31 cellular contexts compared by ENCODE assay signal in genomic region chr2:19138264-19138825, GRCh38.
DNase-seq lines count a peak whose midpoint lies in the region; ATAC-seq and TF ChIP-seq lines count a peak whose summit lies in the region.
"Had no signal": no experiment of that assay in that cellular context is flagged by ENCODE, and none has a peak within 500 bp of the region (broad histone marks: within the 10 kb centered on the region; RNA-seq: fewer than 3 reads in every experiment).

No MANE protein-coding gene starts in this region.

- no peaks in the 10 kb centered on the region for H3K27me3 Mint-ChIP-seq in Calu3 (ENCODE audit: unreplicated experiment)
- H3K27me3 Mint-ChIP-seq: activated CD4-positive, alpha-beta T cell treated with anti-CD3 and anti-CD28 coated beads, Interleukin-2, amount 10 ng/mL, durations not matched to agents 24 days and 14 days; activated naive CD4-positive, alpha-beta T cell treated with anti-CD3 and anti-CD28 coated beads, Interleukin-2, amount 50 U/mL, for 24 hours; dendritic cell treated with granulocyte-macrophage colony-stimulating factor and Interleukin-4, amounts not matched to agents 40 ng/mL and 50 ng/mL, for 4 days; naive B cell had no signal

- H2AFZ ChIP-seq in hepatocyte (no peak overlapping the region), GM23248 (no peak overlapping the region)

- BruUV-seq in Calu3 (replicated peaks; lab: Mats Ljungman, UMichigan), result no TSS peak

- intact Hi-C loops in Calu3 (cut with micrococcal nuclease; ENCODE audit: unreplicated experiment), result loop anchor here (5.0 kb wide), 1 partner anchor 544 kb away; no protein-coding TSS in a partner anchor

- H3F3A ChIP-seq in GM23248 (ENCODE audit: insufficient read depth), result peaks cover 10% of the 10 kb centered on the region; the same call in 1 of the 2 replicates

- H3K27ac ChIP-seq in hepatocyte, result peak overlapping the region; percentile 23
- no peak overlapping the region for H3K27ac ChIP-seq in GM23248
- H3K27ac ChIP-seq: right atrium auricular region, upper lobe of left lung had no signal

- H3K4me3 Mint-ChIP-seq in Calu3 (ENCODE audit: low read depth, unreplicated experiment), result no peak overlapping the region
- H3K4me3 Mint-ChIP-seq: activated CD4-positive, alpha-beta T cell treated with anti-CD3 and anti-CD28 coated beads, Interleukin-2, amount 10 ng/mL, durations not matched to agents 24 days and 14 days; activated naive CD4-positive, alpha-beta T cell treated with anti-CD3 and anti-CD28 coated beads, Interleukin-2, amount 50 U/mL, for 24 hours; brain; CD14-positive monocyte; dendritic cell treated with granulocyte-macrophage colony-stimulating factor and Interleukin-4, amounts not matched to agents 40 ng/mL and 50 ng/mL, for 4 days; mesothelial cell of epicardium; naive B cell; T-cell had no signal

- H3K27me3 ChIP-seq in hepatocyte (no peaks in the 10 kb centered on the region), GM23248 (replicated peaks; ENCODE audit: insufficient read depth) (no peaks in the 10 kb centered on the region)
- H3K27me3 ChIP-seq: right atrium auricular region, upper lobe of left lung had no signal

- no peaks in the 10 kb centered on the region for H3K36me3 ChIP-seq in hepatocyte (replicated peaks; ENCODE audit: insufficient read depth, low read depth)
- H3K36me3 ChIP-seq in GM23248 (ENCODE audit: low read depth), result no peaks in the 10 kb centered on the region
- H3K36me3 ChIP-seq: HAP-1, right atrium auricular region, upper lobe of left lung had no signal

- no peaks in the 10 kb centered on the region for H4K20me1 ChIP-seq in hepatocyte (ENCODE audit: insufficient read depth, poor library complexity, severe bottlenecking)
- H4K20me1 ChIP-seq in GM23248 (ENCODE audit: insufficient read depth), result no peaks in the 10 kb centered on the region

- H3K9me3 ChIP-seq in hepatocyte (ENCODE audit: low read depth) (no peaks in the 10 kb centered on the region), GM23248 (ENCODE audit: low read depth) (no peaks in the 10 kb centered on the region)
- H3K9me3 ChIP-seq: Caco-2, HAP-1, upper lobe of left lung had no signal

- H3K27ac Mint-ChIP-seq in Calu3 (ENCODE audit: unreplicated experiment), result peak overlapping the region; percentile 68
- H3K27ac Mint-ChIP-seq: activated CD4-positive, alpha-beta T cell treated with anti-CD3 and anti-CD28 coated beads, Interleukin-2, amount 10 ng/mL, durations not matched to agents 24 days and 14 days; activated naive CD4-positive, alpha-beta T cell treated with anti-CD3 and anti-CD28 coated beads, Interleukin-2, amount 50 U/mL, for 24 hours; activated T-helper 2 cell treated with anti-CD3 and anti-CD28 coated beads, Interferon-gamma antibody, Interleukin-2, Interleukin-4, amounts not matched to agents 10 μg/mL and 5 μg/mL and 100 μg/mL, durations not matched to agents 14 hours and 24 hours and 36 hours; brain; CD14-positive monocyte; dendritic cell treated with granulocyte-macrophage colony-stimulating factor and Interleukin-4, amounts not matched to agents 40 ng/mL and 50 ng/mL, for 4 days; mesothelial cell of epicardium; T-cell had no signal

- no peaks in the 10 kb centered on the region for H3K36me3 Mint-ChIP-seq in Calu3 (ENCODE audit: insufficient read depth, unreplicated experiment)
- H3K36me3 Mint-ChIP-seq: activated naive CD4-positive, alpha-beta T cell treated with anti-CD3 and anti-CD28 coated beads, Interleukin-2, amount 50 U/mL, for 24 hours; brain; CD14-positive monocyte; mesothelial cell of epicardium; naive B cell; T-cell had no signal

- CTCF ChIA-PET in Calu3 (lab: Charles Lee), result interaction anchor here (1.3 kb wide), 1 partner anchor 8 kb away, joined by 6 read pairs; no protein-coding TSS in a partner anchor

- no peaks in the 10 kb centered on the region for H3K79me2 ChIP-seq in hepatocyte
- no peaks in the 10 kb centered on the region for H3K79me2 ChIP-seq in GM23248 (ENCODE audit: insufficient read depth)

- peaks cover 2% of the 10 kb centered on the region for H3K9me3 Mint-ChIP-seq in Calu3 (ENCODE audit: low read depth, unreplicated experiment)
- H3K9me3 Mint-ChIP-seq: activated CD4-positive, alpha-beta T cell treated with anti-CD3 and anti-CD28 coated beads, Interleukin-2, amount 10 ng/mL, durations not matched to agents 24 days and 14 days; activated naive CD4-positive, alpha-beta T cell treated with anti-CD3 and anti-CD28 coated beads, Interleukin-2, amount 50 U/mL, for 24 hours; activated T-helper 2 cell treated with anti-CD3 and anti-CD28 coated beads, Interferon-gamma antibody, Interleukin-2, Interleukin-4, amounts not matched to agents 10 μg/mL and 5 μg/mL and 100 μg/mL, durations not matched to agents 14 hours and 24 hours and 36 hours; brain; dendritic cell treated with granulocyte-macrophage colony-stimulating factor and Interleukin-4, amounts not matched to agents 40 ng/mL and 50 ng/mL, for 4 days; T-cell had no signal

- H3K9me2 ChIP-seq in hepatocyte (replicated peaks; ENCODE audit: insufficient read depth) (no peaks in the 10 kb centered on the region), GM23248 (ENCODE audit: insufficient read depth) (no peaks in the 10 kb centered on the region)

- no peak overlapping the region for H3K9ac ChIP-seq in GM23248

- 29% methylated on average over 4 of the region's 4 CpGs for WGBS in hepatocyte (ENCODE audit: low lambda C conversion rate, missing lambda C conversion rate)
- WGBS in GM23248 (ENCODE audit: low coverage in 1 of 2, low lambda C conversion rate in 2 of 2, missing lambda C conversion rate in 2 of 2), 2 experiments, result 60 to 61% methylated on average over 4 of the region's 4 CpGs

- H3K4me2 ChIP-seq in hepatocyte (no peak overlapping the region), GM23248 (ENCODE audit: unreplicated experiment) (no peak overlapping the region)

- DNase-seq in DMS153 (lab: John Stamatoyannopoulos, UW) (peak; percentile 3), DMS153 treated with DMSO at 0.1 percent for 48 hours (lab: John Stamatoyannopoulos, UW; ENCODE audit: unreplicated experiment) (no peak), Calu3 (no peak), NCI-H526 (lab: John Stamatoyannopoulos, UW) (peak; percentile 17 to 27), hepatocyte (ENCODE audit: low spot score) (no peak), DMS79 (lab: John Stamatoyannopoulos, UW) (no peak), GM23248 (no peak)
- DNase-seq: 8988T; activated CD4-positive, alpha-beta T cell treated with anti-CD3 and anti-CD28 coated beads, Interleukin-2, amount 10 ng/mL, durations not matched to agents 24 days and 14 days; activated CD8-positive, alpha-beta memory T cell treated with anti-CD3 and anti-CD28 coated beads for 24 hours; activated T-cell treated with anti-CD3 and anti-CD28 coated beads for 4 hours; amniotic stem cell; Caco-2; kidney; naive B cell; NCI-H146; NCI-H2107; NCI-H524 treated with DMSO at 0.1 percent for 48 hours; small intestine; stimulated activated naive CD4-positive, alpha-beta T cell; T-cell; upper lobe of left lung had no signal

- in situ Hi-C loops in GM23248 (cut with MboI), result no loop called here

- TF ChIP-seq CTCF in Calu3 (IDR thresholded peaks at IDR 0.05; ENCODE audit: unreplicated experiment) (no peak), hepatocyte (IDR thresholded peaks at IDR 0.05; ENCODE audit: poor library complexity) (no peak)

- H3K4me1 ChIP-seq in hepatocyte (ENCODE audit: insufficient read depth) (peaks cover 18% of the 10 kb centered on the region), GM23248 (ENCODE audit: insufficient read depth) (peaks cover 15% of the 10 kb centered on the region)
- H3K4me1 ChIP-seq: HAP-1, right atrium auricular region had no signal

- no peak for ATAC-seq in HG02884 (IDR thresholded peaks at IDR 0.05; ENCODE audit: unreplicated experiment)
- ATAC-seq: T-cell had no signal

- H3K4me3 ChIP-seq in hepatocyte (no peak overlapping the region), GM23248 (no peak overlapping the region)
- H3K4me3 ChIP-seq: HAP-1, right atrium auricular region, upper lobe of left lung had no signal

- H3K4me1 Mint-ChIP-seq in Calu3 (ENCODE audit: low read depth, unreplicated experiment), result peaks cover 39% of the 10 kb centered on the region
- H3K4me1 Mint-ChIP-seq: activated CD4-positive, alpha-beta T cell treated with anti-CD3 and anti-CD28 coated beads, Interleukin-2, amount 10 ng/mL, durations not matched to agents 24 days and 14 days; activated naive CD4-positive, alpha-beta T cell treated with anti-CD3 and anti-CD28 coated beads, Interleukin-2, amount 50 U/mL, for 24 hours; CD14-positive monocyte; naive B cell; T-cell had no signal

Comparison
In these comparisons a context has a peak if more than half of its experiments do, and no peak if none do; other contexts are left out.
1. DNase-seq: peak in DMS153 (single experiment) and NCI-H526 (2 of 2); none in DMS153 treated with DMSO at 0.1 percent for 48 hours (single experiment), Calu3 (single experiment), hepatocyte (single experiment), DMS79 (single experiment) and GM23248 (single experiment).